ENCODE assay signal across 8 cellular contexts in the genomic region with DNA sequence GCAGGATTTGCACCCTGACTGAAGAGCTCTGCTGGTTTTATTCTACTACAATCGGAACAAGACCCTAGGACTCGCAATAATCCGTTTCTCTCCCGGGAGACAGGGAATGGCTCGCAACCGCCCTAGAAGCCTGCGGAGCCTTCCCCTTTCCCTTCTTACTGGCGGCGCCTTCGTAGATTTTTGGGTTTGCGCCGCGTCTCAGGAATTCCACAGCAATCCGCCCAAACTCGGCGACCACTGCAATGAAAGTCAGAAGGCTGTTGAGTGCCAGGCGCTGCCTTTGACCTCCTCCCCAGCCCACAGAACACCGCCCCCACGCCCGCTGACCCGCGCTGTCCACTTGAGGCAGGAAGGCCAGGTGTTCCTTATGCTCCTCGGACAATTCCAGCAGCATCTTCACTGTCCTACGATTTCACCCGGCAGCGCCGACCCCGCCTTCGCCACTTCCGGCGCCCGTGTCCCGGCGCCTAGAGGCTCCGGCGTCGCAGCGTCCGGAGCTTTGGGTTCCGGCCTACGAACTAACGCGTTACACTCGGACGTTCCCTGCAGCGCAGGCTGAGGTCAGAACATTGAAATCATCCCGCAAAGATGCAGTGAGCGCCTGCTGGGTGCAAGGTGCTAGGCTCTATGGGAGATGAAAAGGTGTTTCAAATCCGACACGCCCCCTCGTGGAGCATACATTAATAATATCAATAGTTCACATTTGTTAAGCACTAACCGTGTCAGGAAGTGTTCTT. TPM values are rescaled to one million over a fixed set of nuclear protein-coding genes. Genes with fewer than 3 reads are reported as not detected.
DNase-seq lines count a peak whose midpoint lies in the region; ATAC-seq, FAIRE-seq and TF ChIP-seq lines count a peak whose summit lies in the region.

A gene (minus strand): TSS at position 439 of the 737 bp plus-strand sequence. CDS start 45 bp downstream, at position 394.

- H3K36me3 ChIP-seq in BLaER1 treated with 17β-estradiol and CSF1 and Interleukin-3, amounts not matched to agents 10 nM and 100 nM = peaks cover 25 to 40% (median 30%) of the 10 kb centered on the region in 11 experiments
- H3K36me3 ChIP-seq in HepG2 (replicated peaks in 1 of 2; ENCODE audit: control insufficient read depth in 1 of 2, insufficient read depth in 2 of 2, low read length in 2 of 2) = peaks cover 5 to 13% of the 10 kb centered on the region in 2 experiments; a peak in 4 of 5 replicates

- TF ChIP-seq EP300 in HepG2 (IDR thresholded peaks at IDR 0.05; ENCODE audit: low read depth in 2 of 2, low read length in 2 of 2) = peak; percentile 29 to 60; a peak in 2 of 4 replicates
- TF ChIP-seq EP300 in HepG2 (CRISPR knock-in tag; IDR thresholded peaks at IDR 0.05; ENCODE audit: borderline replicate concordance) = peak; percentile 40; the same call in 1 of the 2 replicates

- CTCF ChIA-PET in HepG2 (lab: Yijun Ruan, JAX; ENCODE audit: low intra/inter-chr PET ratio, low total read pairs) = interaction anchor here (1.1 to 2.1 kb wide), 3 partner anchors 183 to 239 kb away, joined by 4 to 5 read pairs (median 5); no protein-coding TSS in a partner anchor

- TF ChIP-seq CTCF in HepG2 (CRISPR knock-in tag; IDR thresholded peaks at IDR 0.05) = peak; percentile 70

- peaks cover 9 to 23% (median 15%) of the 10 kb centered on the region in 10 experiments; a peak in 19 of 20 replicates for H3K4me1 ChIP-seq in BLaER1 treated with 17β-estradiol and CSF1 and Interleukin-3, amounts not matched to agents 10 nM and 100 nM
- H3K4me1 ChIP-seq in HepG2 (ENCODE audit: insufficient read depth, low read length) = peaks cover 25% of the 10 kb centered on the region

- peaks cover 15% of the 10 kb centered on the region for H3K79me2 ChIP-seq in HepG2 (ENCODE audit: insufficient read depth, low read length)

- H3K27ac Mint-ChIP-seq in dendritic cell treated with granulocyte-macrophage colony-stimulating factor and Interleukin-4, amounts not matched to agents 40 ng/mL and 50 ng/mL, for 4 days = peak within 1 kb of the TSS; percentile 95

- peak within 1 kb of the TSS; percentile 53 to 81 (median 77); a peak in 21 of 22 replicates for H3K27ac ChIP-seq in BLaER1 treated with 17β-estradiol and CSF1 and Interleukin-3, amounts not matched to agents 10 nM and 100 nM
- H3K27ac ChIP-seq in HepG2 (ENCODE audit: extremely low read length, insufficient read depth, low read length) = peak within 1 kb of the TSS; percentile 67

- peaks cover 6% of the 10 kb centered on the region for H3K4me1 Mint-ChIP-seq in dendritic cell treated with granulocyte-macrophage colony-stimulating factor and Interleukin-4, amounts not matched to agents 40 ng/mL and 50 ng/mL, for 4 days (ENCODE audit: low read depth)

- ATAC-seq in HG03457 (IDR thresholded peaks at IDR 0.05; ENCODE audit: unreplicated experiment) = peak; percentile 99
- ATAC-seq in HepG2 = peak; percentile 100

- TF ChIP-seq RAD21 in HepG2 (CRISPR knock-in tag; IDR thresholded peaks at IDR 0.05) = no peak; the same call in 1 of the 2 replicates

- H3K27me3 ChIP-seq in BLaER1 treated with 17β-estradiol and CSF1 and Interleukin-3, amounts not matched to agents 10 nM and 100 nM = no peaks in the 10 kb centered on the region
- no peaks in the 10 kb centered on the region; a peak in 1 of 5 replicates for H3K27me3 ChIP-seq in HepG2 (ENCODE audit: control insufficient read depth in 1 of 2, insufficient read depth in 2 of 2, low read length in 2 of 2)

- H3K27me3 Mint-ChIP-seq in dendritic cell treated with granulocyte-macrophage colony-stimulating factor and Interleukin-4, amounts not matched to agents 40 ng/mL and 50 ng/mL, for 4 days = no peaks in the 10 kb centered on the region

- H3K4me3 ChIP-seq in BLaER1 treated with 17β-estradiol and CSF1 and Interleukin-3, amounts not matched to agents 10 nM and 100 nM = peak within 1 kb of the TSS; percentile 82 to 97 (median 89)
- peak within 1 kb of the TSS; percentile 88 to 99 (median 97) for H3K4me3 ChIP-seq in HepG2 (replicated peaks in 1 of 3; ENCODE audit: insufficient read depth in 1 of 3, low read depth in 2 of 3, low read length in 3 of 3)

- TSS peak; percentile 83 for BruUV-seq in HepG2 (replicated peaks; lab: Mats Ljungman, UMichigan)

- no peaks in the 10 kb centered on the region for H3K9me3 ChIP-seq in BLaER1 treated with 17β-estradiol and CSF1 and Interleukin-3, amounts not matched to agents 10 nM and 100 nM (replicated peaks in 1 of 11)
- no peaks in the 10 kb centered on the region for H3K9me3 ChIP-seq in HepG2 (ENCODE audit: low read length)

- peak; percentile 79 to 89 for TF ChIP-seq POLR2A in HepG2 (IDR thresholded peaks at IDR 0.05; ENCODE audit: insufficient read depth in 1 of 2, low read depth in 2 of 2, low read length in 2 of 2)

- POLR2A ChIA-PET in HepG2 (lab: Yijun Ruan, JAX) = interaction anchor here (0.6 to 0.9 kb wide), 3 partner anchors 94 to 302 kb away, joined by 3 read pairs; a partner anchor contains a TSS

- 3% methylated on average over 15 of the region's 52 CpGs for WGBS in HepG2 (ENCODE audit: low lambda C conversion rate)

- H4K20me1 ChIP-seq in BLaER1 treated with 17β-estradiol and CSF1 and Interleukin-3, amounts not matched to agents 10 nM and 100 nM = no peaks in the 10 kb centered on the region
- no peaks in the 10 kb centered on the region for H4K20me1 ChIP-seq in HepG2 (ENCODE audit: insufficient read depth, low read length)

- peak; percentile 62 for DNase-seq in GM19239 (ENCODE audit: insufficient read length, low spot score)
- peak; percentile 94 to 98 for DNase-seq in NCI-H524 (lab: John Stamatoyannopoulos, UW)
- DNase-seq in activated CD4-positive, alpha-beta T cell treated with anti-CD3 and anti-CD28 coated beads, Interleukin-2, amount 50 U/mL, for 1 hour = peak; percentile 68
- DNase-seq in HepG2 (ENCODE audit: low spot score) = peak; percentile 90
- DNase-seq in stimulated activated CD4-positive, alpha-beta T cell treated with anti-CD3 and anti-CD28 coated beads, Interleukin-4, amount 100 ng/mL, for 1 hour = peak; percentile 72

- no peaks in the 10 kb centered on the region for H3K9me3 Mint-ChIP-seq in dendritic cell treated with granulocyte-macrophage colony-stimulating factor and Interleukin-4, amounts not matched to agents 40 ng/mL and 50 ng/mL, for 4 days

- peaks cover 38% of the 10 kb centered on the region for H3K36me3 Mint-ChIP-seq in dendritic cell treated with granulocyte-macrophage colony-stimulating factor and Interleukin-4, amounts not matched to agents 40 ng/mL and 50 ng/mL, for 4 days (ENCODE audit: low read depth)

- FAIRE-seq in GM19239 (lab: Jason Lieb, UNC) (peak; percentile 97), HepG2 (lab: Jason Lieb, UNC) (peak; percentile 18)

- peak within 1 kb of the TSS; percentile 71 to 87 (median 82) for H3K4me2 ChIP-seq in BLaER1 treated with 17β-estradiol and CSF1 and Interleukin-3, amounts not matched to agents 10 nM and 100 nM
- peak within 1 kb of the TSS; percentile 87 for H3K4me2 ChIP-seq in HepG2 (ENCODE audit: low read depth, low read length)

- H3K4me3 Mint-ChIP-seq in dendritic cell treated with granulocyte-macrophage colony-stimulating factor and Interleukin-4, amounts not matched to agents 40 ng/mL and 50 ng/mL, for 4 days = peak within 1 kb of the TSS; percentile 94

- H2AFZ ChIP-seq in HepG2 (ENCODE audit: low read length) = peak within 1 kb of the TSS; percentile 92

- H3K9ac ChIP-seq in BLaER1 treated with 17β-estradiol and CSF1 and Interleukin-3, amounts not matched to agents 10 nM and 100 nM = peak within 1 kb of the TSS; percentile 80 to 93 (median 87)
- H3K9ac ChIP-seq in HepG2 (ENCODE audit: insufficient read depth, low read depth, low read length) = peak within 1 kb of the TSS; percentile 86

- in situ Hi-C loops in HepG2 (cut with HindIII; ENCODE audit: extremely low pct_ligation_motif_present, low pct_unique_long_range_greater_than_20kb) = no loop called here

- intact Hi-C loops in dendritic cell treated with granulocyte-macrophage colony-stimulating factor and Interleukin-4, amounts not matched to agents 40 ng/mL and 50 ng/mL, for 4 days (cut with micrococcal nuclease) = loop anchor here (5.0 kb wide), 1 partner anchor 60 kb away; a partner anchor contains a TSS
- intact Hi-C loops in HepG2 (cut with micrococcal nuclease; ENCODE audit: unreplicated experiment) = loop anchor here (1.0 to 5.0 kb wide), 4 partner anchors 60 to 240 kb away; a partner anchor contains a TSS

TF ChIP-seq in HepG2, 621 proteins besides CTCF, POLR2A, EP300 and RAD21 (continues in another document):
- TF ChIP-seq ZC3H13 (CRISPR knock-in tag; IDR thresholded peaks at IDR 0.05) (peak; percentile 64; the same call in 1 of the 2 replicates), ZSCAN29 (CRISPR knock-in tag; conservative IDR thresholded peaks at IDR 0.05) (0 out of 2 replicates have a peak, but pooled peaks have one; percentile 36), ZNF160 (CRISPR knock-in tag; IDR thresholded peaks at IDR 0.05) (peak; percentile 85; the same call in 1 of the 2 replicates), ZSCAN30 (CRISPR knock-in tag; IDR thresholded peaks at IDR 0.05) (no peak; the same call in 1 of the 2 replicates), ZNF335 (CRISPR knock-in tag; IDR thresholded peaks at IDR 0.05) (peak; percentile 78; the same call in 1 of the 2 replicates)

RNA-seq across cellular contexts. Expression of the gene that starts here (rescaled TPM):
- 57.6 and 73.2 TPM in 2 replicates for total RNA-seq in HepG2 (2016; rRNA removed; fragmentation: Illumina TruSeq; extraction: Trizol)
- 8.4 and 10.2 TPM in 2 replicates for total RNA-seq in HepG2 (2016; cell fraction: cytosol; rRNA removed; fragmentation: Illumina TruSeq; extraction: Trizol; ENCODE audit: low read depth)
- 55.4 and 78.2 TPM in 2 replicates for total RNA-seq in HepG2 (2016; cell fraction: insoluble cytoplasmic fraction; rRNA removed; fragmentation: Illumina TruSeq; extraction: Trizol)
- 13.8 and 20.0 TPM in 2 replicates for total RNA-seq in HepG2 (2016; cell fraction: membrane; rRNA removed; fragmentation: Illumina TruSeq; extraction: Trizol)
- total RNA-seq in HepG2 (2016; cell fraction: nucleus; rRNA removed; fragmentation: Illumina TruSeq; extraction: Trizol) = 30.5 and 31.9 TPM in 2 replicates
- 25.5 and 33.0 TPM in 2 replicates for polyA plus RNA-seq in HepG2 (2011; rRNA removed)
- polyA plus RNA-seq in HepG2 (2011; cell fraction: cytosol; rRNA removed) = 22.4 and 27.4 TPM in 2 replicates
- polyA plus RNA-seq in HepG2 (2011; cell fraction: nucleus; rRNA removed) = 7.2 and 10.3 TPM in 2 replicates
- polyA plus RNA-seq in HepG2 (2012) = 21.8 and 23.7 TPM in 2 replicates
- 4.3 and 5.0 TPM in 2 replicates for polyA plus RNA-seq in HepG2 (2016; cell fraction: cytosol; fragmentation: Illumina TruSeq; extraction: Trizol; ENCODE audit: low read depth)
- 65.7 and 69.6 TPM in 2 replicates for polyA plus RNA-seq in HepG2 (2016; cell fraction: insoluble cytoplasmic fraction; fragmentation: Illumina TruSeq; extraction: Trizol; ENCODE audit: low read depth)
- 7.5 and 8.4 TPM in 2 replicates for polyA plus RNA-seq in HepG2 (2016; cell fraction: membrane; fragmentation: Illumina TruSeq; extraction: Trizol; ENCODE audit: low read depth)
- polyA plus RNA-seq in HepG2 (2016; cell fraction: nucleus; fragmentation: Illumina TruSeq; extraction: Trizol; ENCODE audit: insufficient read depth, low read depth) = 45.6 and 52.9 TPM in 2 replicates
- polyA minus RNA-seq in HepG2 (2011; rRNA and poly(A)+ RNA removed; ENCODE audit: low replicate concordance) = 3.4 and 15.7 TPM in 2 replicates
- 7.2 and 8.0 TPM in 2 replicates for polyA minus RNA-seq in HepG2 (2011; cell fraction: cytosol; rRNA and poly(A)+ RNA removed)
- 15.6 and 23.2 TPM in 2 replicates for polyA minus RNA-seq in HepG2 (2011; cell fraction: nucleus; rRNA and poly(A)+ RNA removed)

Comparison
In these comparisons a context has a peak if more than half of its experiments do, and no peak if none do; other contexts are left out.
1. Peak in every context shown above with its lines: DNase-seq, ATAC-seq, H3K4me3 ChIP-seq and H3K27ac ChIP-seq.